Comparison of ENCODE assay signal across 2 cellular contexts in the genomic region with DNA sequence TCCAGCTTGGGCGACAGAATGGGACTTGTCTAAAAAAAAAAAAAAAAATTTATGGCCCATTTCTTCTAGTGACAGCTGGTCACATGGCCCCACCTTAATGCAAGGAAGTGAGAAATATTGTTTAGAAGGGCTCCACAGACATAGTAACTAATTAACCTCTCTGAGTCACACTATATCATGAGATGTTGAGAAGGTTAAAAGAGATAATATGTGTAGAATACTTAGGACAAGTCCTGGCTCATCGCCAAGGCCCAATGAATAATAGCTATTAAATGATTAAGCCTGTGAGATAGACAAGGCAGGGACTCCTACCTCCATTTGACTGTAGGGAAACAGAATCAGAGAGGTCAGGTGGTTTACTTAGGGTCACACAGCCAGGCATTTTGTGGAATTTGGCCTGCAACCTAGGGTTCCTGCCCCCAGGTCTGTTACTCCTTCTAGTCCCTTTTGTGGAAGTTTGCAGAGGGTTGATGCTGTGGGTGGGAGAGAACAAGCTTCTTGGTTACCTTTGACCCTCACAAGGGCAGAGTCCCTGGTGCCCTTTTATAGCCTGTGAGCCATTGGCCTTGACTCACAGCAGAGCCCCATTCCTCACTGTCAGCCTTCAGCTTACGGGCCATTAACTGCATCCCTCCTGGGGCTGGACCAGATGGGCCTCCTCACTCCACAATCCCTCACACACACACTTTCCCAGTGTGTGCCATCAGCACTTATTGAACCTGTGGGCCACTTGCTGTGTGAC.
TF ChIP-seq lines count a peak whose summit lies in the region.

No MANE protein-coding gene starts in this region.

TF ChIP-seq in HepG2, 621 proteins besides CTCF, POLR2A, EP300 and RAD21:
- peak; percentile 74; the same call in 1 of the 2 replicates for TF ChIP-seq ZNF768 (CRISPR knock-in tag; IDR thresholded peaks at IDR 0.05)
- no peak for TF ChIP-seq BRD4 (CRISPR knock-in tag; IDR thresholded peaks at IDR 0.05)

TF ChIP-seq in endothelial cell of umbilical vein, 7 proteins besides CTCF, POLR2A, EP300 and RAD21:
- TF ChIP-seq FOS (IDR thresholded peaks at IDR 0.05; ENCODE audit: borderline replicate concordance, insufficient read depth, low read length) (peak; percentile 38), POLR2AphosphoS5 (IDR thresholded peaks at IDR 0.05; ENCODE audit: insufficient read depth, low read depth, low read length) (no peak)
